ENCODE assay signal across 9 cellular contexts in the genomic region with DNA sequence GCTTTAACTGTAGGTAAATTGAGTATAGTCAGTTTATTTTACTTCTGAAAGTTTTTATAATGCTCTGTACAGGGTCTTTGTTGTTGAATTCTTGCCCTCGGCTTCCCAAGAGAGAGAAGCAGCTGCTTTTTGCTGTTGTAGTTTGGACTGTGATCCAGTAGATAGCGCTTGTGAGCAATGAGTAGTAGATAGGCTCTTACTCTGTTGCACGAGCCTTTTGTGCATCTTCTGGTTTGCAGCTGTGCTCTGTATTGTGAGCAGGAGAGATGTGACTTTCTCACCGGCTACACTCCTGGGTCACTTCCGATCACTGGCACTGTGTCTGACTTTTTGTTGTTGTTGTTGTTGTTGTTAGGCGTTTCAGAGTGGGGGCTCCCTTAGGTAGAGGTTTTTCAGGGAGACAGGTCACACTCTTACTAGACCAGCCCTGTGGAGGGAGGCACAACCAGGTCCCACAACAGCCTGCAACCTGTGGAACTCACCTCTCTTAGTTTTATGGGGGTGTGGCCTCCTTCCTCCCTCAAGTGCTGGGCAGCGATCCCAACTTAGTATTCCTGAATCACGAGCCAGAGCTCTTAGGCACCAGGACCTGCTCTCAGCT.
DNase-seq lines count a peak whose midpoint lies in the region; ATAC-seq, FAIRE-seq and TF ChIP-seq lines count a peak whose summit lies in the region.
"Had no signal": no experiment of that assay in that cellular context is flagged by ENCODE, and none has a peak within 500 bp of the region (broad histone marks: within the 10 kb centered on the region; RNA-seq: fewer than 3 reads in every experiment).

No MANE protein-coding gene starts in this region.

- H3K4me3 ChIP-seq in MM.1S (ENCODE audit: low read length) (no peak overlapping the region), pancreas (no peak overlapping the region)

- FAIRE-seq in pancreas (lab: Jason Lieb, UNC): no peak

- DNase-seq in HEK293T (ENCODE audit: extremely low spot score) (peak; percentile 42), MM.1S (peak; percentile 63), astrocyte of the hippocampus (ENCODE audit: low read depth, low spot score) (peak; percentile 11), pancreas (peak in 2 of 6 donors; percentile 18 to 46), hepatic stellate cell (ENCODE audit: low spot score) (no peak), AG20443 (ENCODE audit: low spot score) (no peak), Right ventricle myocardium superior (no peak)

- WGBS in pancreas, 2 donors: 40 to 42% methylated on average over 8 of the region's 8 CpGs

- peak; percentile 96 for ATAC-seq in GM18508 (IDR thresholded peaks at IDR 0.05; ENCODE audit: insufficient read depth, unreplicated experiment)
- ATAC-seq in pancreas: peak; percentile 73 to 93 (median 84)
- no peak for ATAC-seq in Right ventricle myocardium superior (ENCODE audit: poor library complexity)

- no peak overlapping the region for H3K27ac ChIP-seq in MM.1S (ENCODE audit: low read length)
- H3K27ac ChIP-seq in pancreas: no peak overlapping the region
- H3K27ac ChIP-seq: parathyroid adenoma had no signal

- H3K9me3 ChIP-seq in MM.1S (replicated peaks; ENCODE audit: insufficient read depth, low read length) (no peaks in the 10 kb centered on the region), pancreas (no peaks in the 10 kb centered on the region)

- CTCF ChIA-PET in HEK293T (lab: Yijun Ruan, JAX): interaction anchor here (0.5 to 1.2 kb wide), 8 partner anchors 12 to 1664 kb away, joined by 3 to 9 read pairs (median 4); no protein-coding TSS in a partner anchor

- no peaks in the 10 kb centered on the region for H3K27me3 ChIP-seq in MM.1S (replicated peaks; ENCODE audit: insufficient read depth, low read length)
- H3K27me3 ChIP-seq in pancreas: no peaks in the 10 kb centered on the region

- no peak overlapping the region for H3K4me2 ChIP-seq in MM.1S (ENCODE audit: low read depth, low read length)

- TF ChIP-seq CTCF in MM.1S (IDR thresholded peaks at IDR 0.05; ENCODE audit: low read length) (peak; percentile 76), pancreas (IDR thresholded peaks at IDR 0.05) (peak in 3 of 4 donors; percentile 45 to 56 (median 54))

- H2AFZ ChIP-seq in MM.1S (ENCODE audit: low read length): no peak overlapping the region
- H2AFZ ChIP-seq: parathyroid adenoma had no signal

- intact Hi-C loops in pancreas (cut with DNase I) (loop anchor here in 1 of 3 donors (10.0 kb wide), 1 partner anchor 204 kb away; no protein-coding TSS in a partner anchor), Right ventricle myocardium superior (cut with DNase I) (no loop called here)

- no peaks in the 10 kb centered on the region for H3K36me3 ChIP-seq in MM.1S (replicated peaks; ENCODE audit: insufficient read depth, low read length)
- no peaks in the 10 kb centered on the region for H3K36me3 ChIP-seq in pancreas

- H3K79me2 ChIP-seq in MM.1S (ENCODE audit: low read length): no peaks in the 10 kb centered on the region
- H3K79me2 ChIP-seq: parathyroid adenoma had no signal

- no peaks in the 10 kb centered on the region for H3K9me2 ChIP-seq in MM.1S (replicated peaks; ENCODE audit: insufficient read depth, low read length)

- H3K4me1 ChIP-seq in MM.1S (ENCODE audit: low read length) (no peaks in the 10 kb centered on the region), pancreas (no peaks in the 10 kb centered on the region)
- H3K4me1 ChIP-seq: parathyroid adenoma had no signal

- H3F3A ChIP-seq in MM.1S (ENCODE audit: insufficient read depth, low read length): no peaks in the 10 kb centered on the region

- no peaks in the 10 kb centered on the region for H4K20me1 ChIP-seq in MM.1S (ENCODE audit: insufficient read depth, low read length)

- H3K9ac ChIP-seq in MM.1S (ENCODE audit: low read length): no peak overlapping the region
- H3K9ac ChIP-seq: parathyroid adenoma had no signal

- POLR2A ChIA-PET in HEK293T (lab: Yijun Ruan, JAX): no interaction called here

TF ChIP-seq in HEK293T, 16 proteins besides CTCF, POLR2A, EP300 and RAD21:
- TF ChIP-seq CTBP1 (IDR thresholded peaks at IDR 0.05; ENCODE audit: borderline replicate concordance): no peak
- no peak for TF ChIP-seq SUZ12 (IDR thresholded peaks at IDR 0.05)
- no peak for TF ChIP-seq ARNT (IDR thresholded peaks at IDR 0.05)
- no peak for TF ChIP-seq ZNF384 (IDR thresholded peaks at IDR 0.05)
- TF ChIP-seq, protein P1, sequence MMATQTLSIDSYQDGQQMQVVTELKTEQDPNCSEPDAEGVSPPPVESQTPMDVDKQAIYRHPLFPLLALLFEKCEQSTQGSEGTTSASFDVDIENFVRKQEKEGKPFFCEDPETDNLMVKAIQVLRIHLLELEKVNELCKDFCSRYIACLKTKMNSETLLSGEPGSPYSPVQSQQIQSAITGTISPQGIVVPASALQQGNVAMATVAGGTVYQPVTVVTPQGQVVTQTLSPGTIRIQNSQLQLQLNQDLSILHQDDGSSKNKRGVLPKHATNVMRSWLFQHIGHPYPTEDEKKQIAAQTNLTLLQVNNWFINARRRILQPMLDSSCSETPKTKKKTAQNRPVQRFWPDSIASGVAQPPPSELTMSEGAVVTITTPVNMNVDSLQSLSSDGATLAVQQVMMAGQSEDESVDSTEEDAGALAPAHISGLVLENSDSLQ (IDR thresholded peaks at IDR 0.05): no peak
- TF ChIP-seq BHLHE40 (IDR thresholded peaks at IDR 0.05; ENCODE audit: borderline replicate concordance): no peak
- no peak for TF ChIP-seq ELF4 (IDR thresholded peaks at IDR 0.05)
- TF ChIP-seq FOXK2 (IDR thresholded peaks at IDR 0.05): no peak
- TF ChIP-seq FOXA1 (IDR thresholded peaks at IDR 0.05): no peak

Comparison
In these comparisons a context has a peak if more than half of its experiments do, and no peak if none do; other contexts are left out.
1. DNase-seq: peak in HEK293T (single experiment), MM.1S (single experiment) and astrocyte of the hippocampus (single experiment); none in hepatic stellate cell (single experiment), AG20443 (single experiment) and Right ventricle myocardium superior (single experiment).